Comparison of ENCODE assay signal across 10 cellular contexts in the genomic region with DNA sequence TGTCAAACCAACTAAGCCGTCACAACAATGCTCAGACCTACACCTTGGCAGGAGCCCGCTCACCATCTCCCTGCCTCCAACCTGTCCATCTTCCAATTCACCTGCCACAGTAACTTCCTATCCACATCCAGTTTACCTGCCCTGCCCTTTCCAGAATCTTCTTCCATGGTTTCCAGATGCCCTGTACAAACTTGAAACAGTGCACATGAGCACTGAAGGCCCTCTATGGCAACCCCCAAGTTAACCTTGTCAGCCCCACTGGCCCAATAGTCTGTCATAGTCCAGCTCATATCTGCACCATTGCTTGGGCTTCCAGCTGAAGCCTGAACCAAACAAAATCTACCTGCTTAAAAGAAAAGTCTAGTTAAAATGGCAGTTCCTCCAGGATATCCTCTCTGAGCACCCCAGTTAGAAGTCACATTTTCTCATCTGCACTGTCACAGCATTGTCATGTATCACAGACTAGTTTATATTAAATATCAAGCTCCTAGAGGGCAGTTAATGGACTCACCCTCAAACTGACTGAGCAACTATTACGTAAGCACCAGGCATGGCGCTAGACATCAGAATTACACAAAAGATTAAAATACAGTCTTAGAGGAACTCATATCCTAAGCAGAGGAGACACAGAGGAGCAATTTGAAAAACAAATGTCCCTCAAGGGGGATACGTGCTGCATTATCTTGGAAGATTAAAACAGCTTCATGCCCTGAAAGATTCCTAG. TPM values are rescaled to one million over a fixed set of nuclear protein-coding genes. Genes with fewer than 3 reads are reported as not detected.
DNase-seq lines count a peak whose midpoint lies in the region; ATAC-seq and TF ChIP-seq lines count a peak whose summit lies in the region.
"Had no signal": no experiment of that assay in that cellular context is flagged by ENCODE, and none has a peak within 500 bp of the region (broad histone marks: within the 10 kb centered on the region; RNA-seq: fewer than 3 reads in every experiment).

No MANE protein-coding gene starts in this region.

- H3K9me3 ChIP-seq in DND-41 (ENCODE audit: insufficient read depth, low read length, severe bottlenecking) (no peaks in the 10 kb centered on the region), PC-9 (ENCODE audit: insufficient read depth, low read depth) (peaks cover 3% of the 10 kb centered on the region; the same call in 1 of the 2 replicates), ovary (no peaks in the 10 kb centered on the region)

- no peak overlapping the region for H2AFZ ChIP-seq in DND-41 (ENCODE audit: low read depth, low read length)
- H2AFZ ChIP-seq in PC-9: no peak overlapping the region

- no TSS peak for BruUV-seq in PC-9 (replicated peaks; lab: Mats Ljungman, UMichigan)

- POLR2A ChIA-PET in PC-9 (lab: Charles Lee; ENCODE audit: unreplicated experiment): no interaction called here

- H3K4me1 Mint-ChIP-seq in effector memory CD8-positive, alpha-beta T cell (ENCODE audit: low read depth in 2 of 2): peaks cover 70 to 75% of the 10 kb centered on the region in 2 donors

- peaks cover 0 to 2% of the 10 kb centered on the region in 2 donors for H3K9me3 Mint-ChIP-seq in effector memory CD8-positive, alpha-beta T cell

- no peak for TF ChIP-seq POLR2A in ovary (IDR thresholded peaks at IDR 0.05)

- no peak overlapping the region for H3K9ac ChIP-seq in DND-41 (ENCODE audit: low read depth, low read length)
- H3K9ac ChIP-seq: KMS-11 had no signal

- H3K4me1 ChIP-seq in DND-41 (ENCODE audit: insufficient read depth, low read length) (peaks cover 24% of the 10 kb centered on the region), PC-9 (replicated peaks; ENCODE audit: insufficient read depth) (peaks cover 53% of the 10 kb centered on the region), ovary (ENCODE audit: insufficient read depth) (peaks cover 47% of the 10 kb centered on the region)

- H3K4me2 ChIP-seq in DND-41 (ENCODE audit: insufficient read depth, low read length): no peak overlapping the region
- H3K4me2 ChIP-seq in PC-9: peak overlapping the region; percentile 23
- H3K4me2 ChIP-seq: KMS-11 had no signal

- peaks cover 54% of the 10 kb centered on the region for H3F3A ChIP-seq in PC-9 (ENCODE audit: insufficient read depth, low read depth)

- intact Hi-C loops in PC-9 (cut with micrococcal nuclease; ENCODE audit: unreplicated experiment) (no loop called here), ovary (cut with DNase I) (no loop called here)

- no peaks in the 10 kb centered on the region for H3K27me3 Mint-ChIP-seq in effector memory CD8-positive, alpha-beta T cell

- no peak for TF ChIP-seq EP300 in ovary (IDR thresholded peaks at IDR 0.05)

- H3K36me3 ChIP-seq in DND-41 (ENCODE audit: insufficient read depth, low read length): peaks cover 55% of the 10 kb centered on the region
- H3K36me3 ChIP-seq in PC-9 (ENCODE audit: low read depth): peaks cover 74% of the 10 kb centered on the region
- H3K36me3 ChIP-seq in ovary: no peaks in the 10 kb centered on the region

- peak overlapping the region; percentile 87 to 96 for H3K27ac Mint-ChIP-seq in effector memory CD8-positive, alpha-beta T cell

- WGBS in ovary, 3 donors: 64 to 72% (median 67%) methylated on average over 5 of the region's 5 CpGs

- H3K79me2 ChIP-seq in DND-41 (ENCODE audit: insufficient read depth, low read length) (peaks cover 99% of the 10 kb centered on the region), PC-9 (ENCODE audit: low read depth) (peaks cover 100% of the 10 kb centered on the region)

- peaks cover 40% of the 10 kb centered on the region for H3K36me3 Mint-ChIP-seq in effector memory CD8-positive, alpha-beta T cell (ENCODE audit: insufficient read depth)

- TF ChIP-seq CTCF in DND-41 (IDR thresholded peaks at IDR 0.05; ENCODE audit: borderline replicate concordance, extremely low read depth, low read length, poor library complexity, severe bottlenecking) (no peak), PC-9 (conservative IDR thresholded peaks at IDR 0.05) (no peak), ovary (IDR thresholded peaks at IDR 0.05) (no peak)

- no peaks in the 10 kb centered on the region for H3K9me2 ChIP-seq in PC-9 (ENCODE audit: insufficient read depth)

- H4K20me1 ChIP-seq in DND-41 (ENCODE audit: insufficient read depth, low read length) (peaks cover 93% of the 10 kb centered on the region), PC-9 (ENCODE audit: insufficient read depth) (peaks cover 58% of the 10 kb centered on the region)

- no peak overlapping the region for H3K4me3 ChIP-seq in DND-41 (ENCODE audit: low read depth in 1 of 2, low read length in 2 of 2)
- H3K4me3 ChIP-seq in PC-9: 0 out of 2 replicates have a peak overlapping the region, but pooled peaks have one; percentile 3
- H3K4me3 ChIP-seq in ovary: no peak overlapping the region

- CTCF ChIA-PET in PC-9 (lab: Charles Lee): no interaction called here

- peak overlapping the region; percentile 28 to 55 for H3K4me3 Mint-ChIP-seq in effector memory CD8-positive, alpha-beta T cell

- ATAC-seq in DND-41 (ENCODE audit: insufficient read depth, low read depth): no peak
- ATAC-seq in effector memory CD8-positive, alpha-beta T cell (replicated peaks): no peak

- H3K27ac ChIP-seq in DND-41 (ENCODE audit: low read length): peak overlapping the region; percentile 14; the same call in 1 of the 2 replicates
- peak overlapping the region; percentile 64 for H3K27ac ChIP-seq in PC-9
- peak overlapping the region; percentile 11 to 37 for H3K27ac ChIP-seq in ovary
- H3K27ac ChIP-seq: KMS-11 had no signal

- no peaks in the 10 kb centered on the region for H3K27me3 ChIP-seq in DND-41 (ENCODE audit: insufficient read depth, low read length, poor library complexity)
- H3K27me3 ChIP-seq in PC-9 (ENCODE audit: insufficient read depth, low read depth): no peaks in the 10 kb centered on the region
- no peaks in the 10 kb centered on the region for H3K27me3 ChIP-seq in ovary

- DNase-seq in DND-41 (no peak), PC-9 (no peak), ovary (no peak), retina (no peak), NK-92 (lab: John Stamatoyannopoulos, UW; ENCODE audit: unreplicated experiment) (no peak), mucosa of gallbladder (ENCODE audit: low spot score) (no peak)
- no peak for DNase-seq in effector memory CD8-positive, alpha-beta T cell
- no peak for DNase-seq in stimulated activated CD4-positive, alpha-beta T cell treated with anti-CD3 and anti-CD28 coated beads, Interleukin-2, amount 100 ng/mL, for 48 hours
- DNase-seq: amniotic stem cell had no signal

RNA-seq across cellular contexts. Expression of a gene that starts 11.6 kb away (rescaled TPM):
- total RNA-seq in PC-9 (2021) (117 and 138 TPM in 2 replicates), ovary (100 to 1,000 TPM; 120 to 198 (median 157) TPM), mucosa of gallbladder (102 TPM)
- 100 to 1,000 TPM; 128 to 131 TPM for polyA plus RNA-seq in ovary

RNA-seq across cellular contexts. Expression of a gene that starts 40.4 kb away (rescaled TPM):
- total RNA-seq in PC-9 (2021) (245 and 290 TPM in 2 replicates), ovary (100 to 1,000 TPM in 5 of 7 donors, 10 to 100 TPM in 2; 71.0 to 240 (median 216) TPM), mucosa of gallbladder (128 TPM)
- polyA plus RNA-seq in ovary: 100 to 1,000 TPM; 175 to 273 TPM

Comparison
In these comparisons a context has a peak if more than half of its experiments do, and no peak if none do; other contexts are left out.
1. H3K27ac ChIP-seq: peak in every context shown above with its lines; median percentile 64 in PC-9; 24 in ovary; 14 in DND-41.